22 cellular contexts compared by ENCODE assay signal in genomic region chr15:26029146-26029545, GRCh38.
DNase-seq lines count a peak whose midpoint lies in the region; ATAC-seq and TF ChIP-seq lines count a peak whose summit lies in the region.
"Had no signal": no experiment of that assay in that cellular context is flagged by ENCODE, and none has a peak within 500 bp of the region (broad histone marks: within the 10 kb centered on the region; RNA-seq: fewer than 3 reads in every experiment).

No MANE protein-coding gene starts in this region.

- DNase-seq in GM23338 (ENCODE audit: low spot score) (no peak), endodermal cell (no peak), neural progenitor cell (ENCODE audit: low spot score) (peak; percentile 54), vagina (ENCODE audit: extremely low spot score in 2 of 2) (peak; percentile 16 to 32), EL (no peak), germinal center (ENCODE audit: low spot score) (no peak)
- DNase-seq: 8988T; ACHN; AML-193; BE2C; CD4-positive, alpha-beta T cell; CD8-positive, alpha-beta memory T cell; DMS 273 treated with DMSO at 0.1 percent for 48 hours; DMS79; GF-D8; GM23248; HFFc6 had no signal

- H3K9me2 ChIP-seq in GM23338 (ENCODE audit: insufficient read depth) = no peaks in the 10 kb centered on the region

- TF ChIP-seq CTCF in GM23338 (conservative IDR thresholded peaks at IDR 0.05; ENCODE audit: low read depth in 2 of 2) = no peak
- no peak for TF ChIP-seq CTCF in endodermal cell (conservative IDR thresholded peaks at IDR 0.05)
- no peak for TF ChIP-seq CTCF in neural progenitor cell (IDR thresholded peaks at IDR 0.05)
- TF ChIP-seq CTCF in vagina (IDR thresholded peaks at IDR 0.05) = no peak

- no peak overlapping the region for H3K27ac ChIP-seq in GM23338 (ENCODE audit: low read depth)
- H3K27ac ChIP-seq in endodermal cell (ENCODE audit: low read depth, low read length) = no peak overlapping the region
- H3K27ac ChIP-seq in neural progenitor cell = no peak overlapping the region
- H3K27ac ChIP-seq in vagina = no peak overlapping the region
- H3K27ac ChIP-seq: A549; BLaER1 treated with 17β-estradiol and CSF1 and Interleukin-3, amounts not matched to agents 10 nM and 100 nM; GM23248 had no signal

- H3F3A ChIP-seq in GM23338 (replicated peaks; ENCODE audit: low read depth) = no peaks in the 10 kb centered on the region
- peaks cover 5% of the 10 kb centered on the region for H3F3A ChIP-seq in neural progenitor cell (ENCODE audit: low read depth)

- no peak overlapping the region for H3K27ac Mint-ChIP-seq in GM23338
- H3K27ac Mint-ChIP-seq in endodermal cell = peak overlapping the region; percentile 28
- peak overlapping the region; percentile 66 for H3K27ac Mint-ChIP-seq in neural progenitor cell
- H3K27ac Mint-ChIP-seq: CD4-positive, alpha-beta T cell; CD8-positive, alpha-beta memory T cell; HFFc6 had no signal

- H3K4me1 Mint-ChIP-seq in GM23338 = peaks cover 14% of the 10 kb centered on the region
- peaks cover 38% of the 10 kb centered on the region for H3K4me1 Mint-ChIP-seq in endodermal cell
- H3K4me1 Mint-ChIP-seq in neural progenitor cell = peaks cover 9% of the 10 kb centered on the region
- H3K4me1 Mint-ChIP-seq: CD14-positive monocyte; CD8-positive, alpha-beta memory T cell had no signal

- H3K4me3 ChIP-seq in GM23338 (no peak overlapping the region), endodermal cell (ENCODE audit: low read length) (no peak overlapping the region), neural progenitor cell (no peak overlapping the region), vagina (no peak overlapping the region)
- H3K4me3 ChIP-seq: A549; BLaER1 treated with 17β-estradiol and CSF1 and Interleukin-3, amounts not matched to agents 10 nM and 100 nM; HAP-1 had no signal

- no peaks in the 10 kb centered on the region for H3K36me3 ChIP-seq in GM23338 (ENCODE audit: insufficient read depth)
- no peaks in the 10 kb centered on the region for H3K36me3 ChIP-seq in endodermal cell (ENCODE audit: control insufficient read depth, insufficient read depth, low read length)
- no peaks in the 10 kb centered on the region for H3K36me3 ChIP-seq in neural progenitor cell
- no peaks in the 10 kb centered on the region for H3K36me3 ChIP-seq in vagina
- H3K36me3 ChIP-seq: BE2C; BLaER1 treated with 17β-estradiol and CSF1 and Interleukin-3, amounts not matched to agents 10 nM and 100 nM; HAP-1 had no signal

- peaks cover 6% of the 10 kb centered on the region for H3K27me3 Mint-ChIP-seq in GM23338 (ENCODE audit: insufficient read depth, low read depth, poor library complexity)
- no peaks in the 10 kb centered on the region for H3K27me3 Mint-ChIP-seq in endodermal cell (ENCODE audit: insufficient read depth)
- peaks cover 2% of the 10 kb centered on the region for H3K27me3 Mint-ChIP-seq in neural progenitor cell (ENCODE audit: insufficient read depth, low read depth)

- no peak for ATAC-seq in GM23338
- ATAC-seq in HG03469 (IDR thresholded peaks at IDR 0.05; ENCODE audit: unreplicated experiment) = no peak
- ATAC-seq: A549 had no signal

- peaks cover 5% of the 10 kb centered on the region; the same call in 1 of the 2 replicates for H3K4me1 ChIP-seq in GM23338 (ENCODE audit: insufficient read depth)
- H3K4me1 ChIP-seq in endodermal cell (ENCODE audit: control insufficient read depth, insufficient read depth, low read length) = peaks cover 3% of the 10 kb centered on the region
- H3K4me1 ChIP-seq in neural progenitor cell = peaks cover 15% of the 10 kb centered on the region
- H3K4me1 ChIP-seq in vagina = no peaks in the 10 kb centered on the region
- H3K4me1 ChIP-seq: BE2C, HAP-1 had no signal

- H3K4me3 Mint-ChIP-seq in GM23338 (no peak overlapping the region), endodermal cell (no peak overlapping the region), neural progenitor cell (no peak overlapping the region)
- H3K4me3 Mint-ChIP-seq: CD14-positive monocyte; CD4-positive, alpha-beta T cell; CD8-positive, alpha-beta memory T cell had no signal

- H3K9me3 Mint-ChIP-seq in GM23338 (no peaks in the 10 kb centered on the region), endodermal cell (no peaks in the 10 kb centered on the region), neural progenitor cell (peaks cover 2% of the 10 kb centered on the region)
- H3K9me3 Mint-ChIP-seq: CD4-positive, alpha-beta T cell; HFFc6 had no signal

- H4K20me1 ChIP-seq in GM23338 (replicated peaks; ENCODE audit: insufficient read depth) (no peaks in the 10 kb centered on the region), neural progenitor cell (ENCODE audit: low read depth) (no peaks in the 10 kb centered on the region)
- H4K20me1 ChIP-seq: BLaER1 treated with 17β-estradiol and CSF1 and Interleukin-3, amounts not matched to agents 10 nM and 100 nM had no signal

- H3K4me2 ChIP-seq in GM23338 = no peak overlapping the region
- peak overlapping the region; percentile 11 for H3K4me2 ChIP-seq in neural progenitor cell

- no peaks in the 10 kb centered on the region for H3K9me3 ChIP-seq in endodermal cell (ENCODE audit: control insufficient read depth, low read length)
- no peaks in the 10 kb centered on the region for H3K9me3 ChIP-seq in neural progenitor cell (ENCODE audit: low read depth)
- H3K9me3 ChIP-seq in vagina = no peaks in the 10 kb centered on the region
- H3K9me3 ChIP-seq: A549; BE2C; BLaER1 treated with 17β-estradiol and CSF1 and Interleukin-3, amounts not matched to agents 10 nM and 100 nM; HAP-1 had no signal

- WGBS in endodermal cell (ENCODE audit: insufficient coverage in 1 of 2, insufficient read length in 1 of 2), 2 experiments = 79 to 90% methylated on average over 6 of the region's 6 CpGs

- TF ChIP-seq POLR2A in vagina (IDR thresholded peaks at IDR 0.05) = no peak

- H3K36me3 Mint-ChIP-seq in GM23338 (ENCODE audit: low read depth) = no peaks in the 10 kb centered on the region
- H3K36me3 Mint-ChIP-seq in endodermal cell (ENCODE audit: low read depth) = no peaks in the 10 kb centered on the region
- no peaks in the 10 kb centered on the region for H3K36me3 Mint-ChIP-seq in neural progenitor cell
- H3K36me3 Mint-ChIP-seq: CD14-positive monocyte; CD8-positive, alpha-beta memory T cell had no signal

- no peak overlapping the region for H3K9ac ChIP-seq in endodermal cell (ENCODE audit: extremely low read depth, low read length, poor library complexity, severe bottlenecking)
- H3K9ac ChIP-seq in neural progenitor cell = no peak overlapping the region
- H3K9ac ChIP-seq: BLaER1 treated with 17β-estradiol and CSF1 and Interleukin-3, amounts not matched to agents 10 nM and 100 nM; GM23248 had no signal

- intact Hi-C loops in vagina (cut with DNase I) = no loop called here

- H3K79me2 ChIP-seq in GM23338 (replicated peaks; ENCODE audit: insufficient read depth) (no peaks in the 10 kb centered on the region), neural progenitor cell (ENCODE audit: low read depth) (no peaks in the 10 kb centered on the region)

- peak overlapping the region; percentile 69 for H2AFZ ChIP-seq in GM23338
- H2AFZ ChIP-seq in neural progenitor cell (replicated peaks) = no peak overlapping the region
- H2AFZ ChIP-seq: GM23248 had no signal

- no peaks in the 10 kb centered on the region for H3K27me3 ChIP-seq in GM23338 (ENCODE audit: insufficient read depth)
- H3K27me3 ChIP-seq in endodermal cell (ENCODE audit: control insufficient read depth, insufficient read depth, low read length, poor library complexity, severe bottlenecking) = no peaks in the 10 kb centered on the region
- no peaks in the 10 kb centered on the region for H3K27me3 ChIP-seq in neural progenitor cell
- no peaks in the 10 kb centered on the region for H3K27me3 ChIP-seq in vagina
- H3K27me3 ChIP-seq: BE2C; BLaER1 treated with 17β-estradiol and CSF1 and Interleukin-3, amounts not matched to agents 10 nM and 100 nM had no signal

TF ChIP-seq in GM23338, 12 proteins besides CTCF, POLR2A, EP300 and RAD21:
- no peak for TF ChIP-seq JUNB (IDR thresholded peaks at IDR 0.05; ENCODE audit: unreplicated experiment)
- TF ChIP-seq POLR2AphosphoS5 (IDR thresholded peaks at IDR 0.05; ENCODE audit: low read depth) = no peak

Comparison
In these comparisons a context has a peak if more than half of its experiments do, and no peak if none do; other contexts are left out.
1. DNase-seq: peak in neural progenitor cell (single experiment) and vagina (2 of 2); none in GM23338 (single experiment), endodermal cell (single experiment), EL (single experiment) and germinal center (single experiment).